In genomic region chr17:28059675-28060074, GRCh38 we compare ENCODE assay signal across 37 cellular contexts.
"Had no signal": no experiment of that assay in that cellular context is flagged by ENCODE, and none has a peak within 500 bp of the region (broad histone marks: within the 10 kb centered on the region; RNA-seq: fewer than 3 reads in every experiment).

No MANE protein-coding gene starts in this region.

- H3K9me3 Mint-ChIP-seq: activated CD4-positive, alpha-beta memory T cell treated with anti-CD3 and anti-CD28 coated beads, Interleukin-2, amount 10 ng/mL, durations not matched to agents 7 days and 5 days; activated naive CD4-positive, alpha-beta T cell treated with anti-CD3 and anti-CD28 coated beads, Interleukin-2, amount 10 ng/mL, durations not matched to agents 7 days and 5 days; activated naive CD8-positive, alpha-beta T cell treated with anti-CD3 and anti-CD28 coated beads, Interleukin-2, amount 50 U/mL, for 24 hours; brain had no signal

- H3K9me3 ChIP-seq: Peyer's patch had no signal

- H3K27ac Mint-ChIP-seq: activated CD4-positive, alpha-beta memory T cell treated with anti-CD3 and anti-CD28 coated beads, Interleukin-2, amount 10 ng/mL, durations not matched to agents 7 days and 5 days; activated CD8-positive, alpha-beta memory T cell treated with anti-CD3 and anti-CD28 coated beads, Interleukin-2, amount 10 ng/mL, durations not matched to agents 7 days and 5 days; activated naive CD4-positive, alpha-beta T cell treated with anti-CD3 and anti-CD28 coated beads, Interleukin-2, amount 10 ng/mL, durations not matched to agents 7 days and 5 days; activated naive CD8-positive, alpha-beta T cell; activated naive CD8-positive, alpha-beta T cell treated with anti-CD3 and anti-CD28 coated beads, Interleukin-2, amount 50 U/mL, for 24 hours; brain had no signal

- FAIRE-seq: bronchial epithelial cell had no signal

- H3K27me3 Mint-ChIP-seq: activated CD4-positive, alpha-beta memory T cell treated with anti-CD3 and anti-CD28 coated beads, Interleukin-2, amount 10 ng/mL, durations not matched to agents 7 days and 5 days; activated CD8-positive, alpha-beta memory T cell treated with anti-CD3 and anti-CD28 coated beads, Interleukin-2, amount 10 ng/mL, durations not matched to agents 7 days and 5 days; activated naive CD4-positive, alpha-beta T cell treated with anti-CD3 and anti-CD28 coated beads, Interleukin-2, amount 10 ng/mL, durations not matched to agents 7 days and 5 days; activated naive CD8-positive, alpha-beta T cell; activated naive CD8-positive, alpha-beta T cell treated with anti-CD3 and anti-CD28 coated beads, Interleukin-2, amount 50 U/mL, for 24 hours; brain had no signal

- H3K27me3 ChIP-seq: Peyer's patch had no signal

- H3K27ac ChIP-seq: KMS-11, Peyer's patch, RWPE1, VCaP had no signal

- ATAC-seq: activated CD8-positive, alpha-beta memory T cell treated with anti-CD3 and anti-CD28 coated beads, Interleukin-2, amount 10 ng/mL, durations not matched to agents 7 days and 5 days; activated naive CD8-positive, alpha-beta T cell treated with anti-CD3 and anti-CD28 coated beads, Interleukin-2, amount 50 U/mL, for 24 hours; PC-3; Right ventricle myocardium inferior had no signal

- DNase-seq: activated CD4-positive, alpha-beta memory T cell treated with anti-CD3 and anti-CD28 coated beads, Interleukin-2, amount 10 ng/mL, durations not matched to agents 7 days and 5 days; activated CD4-positive, alpha-beta T cell treated with anti-CD3 and anti-CD28 coated beads for 1 hour; activated CD4-positive, alpha-beta T cell treated with anti-CD3 and anti-CD28 coated beads for 48 hours; activated CD4-positive, CD25-positive, alpha-beta regulatory T cell; activated CD8-positive, alpha-beta memory T cell treated with anti-CD3 and anti-CD28 coated beads for 24 hours; activated CD8-positive, alpha-beta memory T cell treated with anti-CD3 and anti-CD28 coated beads, Interleukin-2, amount 10 ng/mL, durations not matched to agents 7 days and 5 days; activated CD8-positive, alpha-beta memory T cell treated with anti-CD3 and anti-CD28 coated beads, Interleukin-2, amount 50 U/mL, for 48 hours; activated effector memory CD4-positive, alpha-beta T cell treated with Interleukin-2 at 50 U/mL for 16 hours; activated naive CD4-positive, alpha-beta T cell treated with anti-CD3 and anti-CD28 coated beads, Interleukin-2, amount 10 ng/mL, durations not matched to agents 7 days and 5 days; activated naive CD8-positive, alpha-beta T cell treated with anti-CD3 and anti-CD28 coated beads, Interleukin-2, amount 50 U/mL, for 24 hours; activated T-cell treated with anti-CD3 and anti-CD28 coated beads, Interleukin-2, amount 50 U/mL, for 48 hours; anterior cingulate cortex; caudate nucleus; cerebellar nuclear complex; NCI-H1092 treated with DMSO at 0.1 percent for 48 hours; NCI-H146; NCI-H187 treated with DMSO at 0.1 percent for 48 hours; NCI-H2081; NCI-H226; NCI-H446 treated with DMSO at 0.1 percent for 48 hours; NCI-H524; NCI-H69; NK-92 treated with Interleukin-12 subunit alpha and Interleukin-12 subunit beta, amount 100 ng/mL, for 24 hours; PC-3; Peyer's patch; SIG-M5; SW 1271; T-helper 1 cell; T-helper 2 cell; T-helper 9 cell had no signal

- H3K9ac ChIP-seq: KMS-11 had no signal

- H3K4me2 ChIP-seq: KMS-11 had no signal

- H3K36me3 ChIP-seq: Peyer's patch had no signal

- H3K4me3 Mint-ChIP-seq: activated CD4-positive, alpha-beta memory T cell treated with anti-CD3 and anti-CD28 coated beads, Interleukin-2, amount 10 ng/mL, durations not matched to agents 7 days and 5 days; activated CD8-positive, alpha-beta memory T cell treated with anti-CD3 and anti-CD28 coated beads, Interleukin-2, amount 10 ng/mL, durations not matched to agents 7 days and 5 days; activated naive CD4-positive, alpha-beta T cell treated with anti-CD3 and anti-CD28 coated beads, Interleukin-2, amount 10 ng/mL, durations not matched to agents 7 days and 5 days; activated naive CD8-positive, alpha-beta T cell; activated naive CD8-positive, alpha-beta T cell treated with anti-CD3 and anti-CD28 coated beads, Interleukin-2, amount 50 U/mL, for 24 hours; brain had no signal

- H3K4me3 ChIP-seq: Peyer's patch had no signal

- H3K36me3 Mint-ChIP-seq: activated CD8-positive, alpha-beta memory T cell treated with anti-CD3 and anti-CD28 coated beads, Interleukin-2, amount 10 ng/mL, durations not matched to agents 7 days and 5 days; activated naive CD4-positive, alpha-beta T cell treated with anti-CD3 and anti-CD28 coated beads, Interleukin-2, amount 10 ng/mL, durations not matched to agents 7 days and 5 days; brain had no signal
